1 cellular context compared by ENCODE assay signal in the genomic region with DNA sequence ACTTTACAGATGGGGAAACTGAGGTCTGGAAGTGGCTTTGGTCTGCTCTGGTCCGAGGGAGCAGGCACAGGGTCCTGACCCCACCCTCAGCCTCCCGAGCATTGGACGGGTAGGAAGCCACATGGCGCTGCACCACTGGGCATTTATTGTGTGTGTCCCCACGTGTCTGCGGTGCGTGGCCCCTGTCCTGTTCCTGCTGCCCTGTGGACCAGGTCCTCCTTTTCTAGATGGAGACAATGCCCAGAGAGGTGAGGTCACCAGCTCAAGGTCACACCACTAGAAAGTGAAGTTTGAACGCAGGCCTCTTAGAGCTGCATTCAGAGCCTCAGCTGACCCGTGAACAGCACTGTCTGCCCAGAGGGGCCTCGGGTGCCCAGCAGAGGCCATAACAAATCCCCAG.
TF ChIP-seq lines count a peak whose summit lies in the region.

No MANE protein-coding gene starts in this region.

TF ChIP-seq in HepG2, 621 proteins besides CTCF, POLR2A, EP300 and RAD21 (continued from another document and continues in another):
- TF ChIP-seq, protein P1, sequence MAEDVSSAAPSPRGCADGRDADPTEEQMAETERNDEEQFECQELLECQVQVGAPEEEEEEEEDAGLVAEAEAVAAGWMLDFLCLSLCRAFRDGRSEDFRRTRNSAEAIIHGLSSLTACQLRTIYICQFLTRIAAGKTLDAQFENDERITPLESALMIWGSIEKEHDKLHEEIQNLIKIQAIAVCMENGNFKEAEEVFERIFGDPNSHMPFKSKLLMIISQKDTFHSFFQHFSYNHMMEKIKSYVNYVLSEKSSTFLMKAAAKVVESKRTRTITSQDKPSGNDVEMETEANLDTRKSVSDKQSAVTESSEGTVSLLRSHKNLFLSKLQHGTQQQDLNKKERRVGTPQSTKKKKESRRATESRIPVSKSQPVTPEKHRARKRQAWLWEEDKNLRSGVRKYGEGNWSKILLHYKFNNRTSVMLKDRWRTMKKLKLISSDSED (CRISPR knock-in tag; IDR thresholded peaks at IDR 0.05), result no peak
- TF ChIP-seq, protein P2, sequence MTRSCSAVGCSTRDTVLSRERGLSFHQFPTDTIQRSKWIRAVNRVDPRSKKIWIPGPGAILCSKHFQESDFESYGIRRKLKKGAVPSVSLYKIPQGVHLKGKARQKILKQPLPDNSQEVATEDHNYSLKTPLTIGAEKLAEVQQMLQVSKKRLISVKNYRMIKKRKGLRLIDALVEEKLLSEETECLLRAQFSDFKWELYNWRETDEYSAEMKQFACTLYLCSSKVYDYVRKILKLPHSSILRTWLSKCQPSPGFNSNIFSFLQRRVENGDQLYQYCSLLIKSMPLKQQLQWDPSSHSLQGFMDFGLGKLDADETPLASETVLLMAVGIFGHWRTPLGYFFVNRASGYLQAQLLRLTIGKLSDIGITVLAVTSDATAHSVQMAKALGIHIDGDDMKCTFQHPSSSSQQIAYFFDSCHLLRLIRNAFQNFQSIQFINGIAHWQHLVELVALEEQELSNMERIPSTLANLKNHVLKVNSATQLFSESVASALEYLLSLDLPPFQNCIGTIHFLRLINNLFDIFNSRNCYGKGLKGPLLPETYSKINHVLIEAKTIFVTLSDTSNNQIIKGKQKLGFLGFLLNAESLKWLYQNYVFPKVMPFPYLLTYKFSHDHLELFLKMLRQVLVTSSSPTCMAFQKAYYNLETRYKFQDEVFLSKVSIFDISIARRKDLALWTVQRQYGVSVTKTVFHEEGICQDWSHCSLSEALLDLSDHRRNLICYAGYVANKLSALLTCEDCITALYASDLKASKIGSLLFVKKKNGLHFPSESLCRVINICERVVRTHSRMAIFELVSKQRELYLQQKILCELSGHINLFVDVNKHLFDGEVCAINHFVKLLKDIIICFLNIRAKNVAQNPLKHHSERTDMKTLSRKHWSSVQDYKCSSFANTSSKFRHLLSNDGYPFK (CRISPR knock-in tag; IDR thresholded peaks at IDR 0.05; ENCODE audit: borderline replicate concordance), result no peak
- TF ChIP-seq, protein P3, sequence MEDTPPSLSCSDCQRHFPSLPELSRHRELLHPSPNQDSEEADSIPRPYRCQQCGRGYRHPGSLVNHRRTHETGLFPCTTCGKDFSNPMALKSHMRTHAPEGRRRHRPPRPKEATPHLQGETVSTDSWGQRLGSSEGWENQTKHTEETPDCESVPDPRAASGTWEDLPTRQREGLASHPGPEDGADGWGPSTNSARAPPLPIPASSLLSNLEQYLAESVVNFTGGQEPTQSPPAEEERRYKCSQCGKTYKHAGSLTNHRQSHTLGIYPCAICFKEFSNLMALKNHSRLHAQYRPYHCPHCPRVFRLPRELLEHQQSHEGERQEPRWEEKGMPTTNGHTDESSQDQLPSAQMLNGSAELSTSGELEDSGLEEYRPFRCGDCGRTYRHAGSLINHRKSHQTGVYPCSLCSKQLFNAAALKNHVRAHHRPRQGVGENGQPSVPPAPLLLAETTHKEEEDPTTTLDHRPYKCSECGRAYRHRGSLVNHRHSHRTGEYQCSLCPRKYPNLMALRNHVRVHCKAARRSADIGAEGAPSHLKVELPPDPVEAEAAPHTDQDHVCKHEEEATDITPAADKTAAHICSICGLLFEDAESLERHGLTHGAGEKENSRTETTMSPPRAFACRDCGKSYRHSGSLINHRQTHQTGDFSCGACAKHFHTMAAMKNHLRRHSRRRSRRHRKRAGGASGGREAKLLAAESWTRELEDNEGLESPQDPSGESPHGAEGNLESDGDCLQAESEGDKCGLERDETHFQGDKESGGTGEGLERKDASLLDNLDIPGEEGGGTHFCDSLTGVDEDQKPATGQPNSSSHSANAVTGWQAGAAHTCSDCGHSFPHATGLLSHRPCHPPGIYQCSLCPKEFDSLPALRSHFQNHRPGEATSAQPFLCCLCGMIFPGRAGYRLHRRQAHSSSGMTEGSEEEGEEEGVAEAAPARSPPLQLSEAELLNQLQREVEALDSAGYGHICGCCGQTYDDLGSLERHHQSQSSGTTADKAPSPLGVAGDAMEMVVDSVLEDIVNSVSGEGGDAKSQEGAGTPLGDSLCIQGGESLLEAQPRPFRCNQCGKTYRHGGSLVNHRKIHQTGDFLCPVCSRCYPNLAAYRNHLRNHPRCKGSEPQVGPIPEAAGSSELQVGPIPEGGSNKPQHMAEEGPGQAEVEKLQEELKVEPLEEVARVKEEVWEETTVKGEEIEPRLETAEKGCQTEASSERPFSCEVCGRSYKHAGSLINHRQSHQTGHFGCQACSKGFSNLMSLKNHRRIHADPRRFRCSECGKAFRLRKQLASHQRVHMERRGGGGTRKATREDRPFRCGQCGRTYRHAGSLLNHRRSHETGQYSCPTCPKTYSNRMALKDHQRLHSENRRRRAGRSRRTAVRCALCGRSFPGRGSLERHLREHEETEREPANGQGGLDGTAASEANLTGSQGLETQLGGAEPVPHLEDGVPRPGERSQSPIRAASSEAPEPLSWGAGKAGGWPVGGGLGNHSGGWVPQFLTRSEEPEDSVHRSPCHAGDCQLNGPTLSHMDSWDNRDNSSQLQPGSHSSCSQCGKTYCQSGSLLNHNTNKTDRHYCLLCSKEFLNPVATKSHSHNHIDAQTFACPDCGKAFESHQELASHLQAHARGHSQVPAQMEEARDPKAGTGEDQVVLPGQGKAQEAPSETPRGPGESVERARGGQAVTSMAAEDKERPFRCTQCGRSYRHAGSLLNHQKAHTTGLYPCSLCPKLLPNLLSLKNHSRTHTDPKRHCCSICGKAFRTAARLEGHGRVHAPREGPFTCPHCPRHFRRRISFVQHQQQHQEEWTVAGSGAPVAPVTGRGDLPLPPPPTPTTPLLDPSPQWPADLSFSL (CRISPR knock-in tag; IDR thresholded peaks at IDR 0.05), result no peak
- TF ChIP-seq ZNF354B (CRISPR knock-in tag; IDR thresholded peaks at IDR 0.05), result no peak
- no peak for TF ChIP-seq ZNF746 (CRISPR knock-in tag; IDR thresholded peaks at IDR 0.05)
- TF ChIP-seq, protein P4, sequence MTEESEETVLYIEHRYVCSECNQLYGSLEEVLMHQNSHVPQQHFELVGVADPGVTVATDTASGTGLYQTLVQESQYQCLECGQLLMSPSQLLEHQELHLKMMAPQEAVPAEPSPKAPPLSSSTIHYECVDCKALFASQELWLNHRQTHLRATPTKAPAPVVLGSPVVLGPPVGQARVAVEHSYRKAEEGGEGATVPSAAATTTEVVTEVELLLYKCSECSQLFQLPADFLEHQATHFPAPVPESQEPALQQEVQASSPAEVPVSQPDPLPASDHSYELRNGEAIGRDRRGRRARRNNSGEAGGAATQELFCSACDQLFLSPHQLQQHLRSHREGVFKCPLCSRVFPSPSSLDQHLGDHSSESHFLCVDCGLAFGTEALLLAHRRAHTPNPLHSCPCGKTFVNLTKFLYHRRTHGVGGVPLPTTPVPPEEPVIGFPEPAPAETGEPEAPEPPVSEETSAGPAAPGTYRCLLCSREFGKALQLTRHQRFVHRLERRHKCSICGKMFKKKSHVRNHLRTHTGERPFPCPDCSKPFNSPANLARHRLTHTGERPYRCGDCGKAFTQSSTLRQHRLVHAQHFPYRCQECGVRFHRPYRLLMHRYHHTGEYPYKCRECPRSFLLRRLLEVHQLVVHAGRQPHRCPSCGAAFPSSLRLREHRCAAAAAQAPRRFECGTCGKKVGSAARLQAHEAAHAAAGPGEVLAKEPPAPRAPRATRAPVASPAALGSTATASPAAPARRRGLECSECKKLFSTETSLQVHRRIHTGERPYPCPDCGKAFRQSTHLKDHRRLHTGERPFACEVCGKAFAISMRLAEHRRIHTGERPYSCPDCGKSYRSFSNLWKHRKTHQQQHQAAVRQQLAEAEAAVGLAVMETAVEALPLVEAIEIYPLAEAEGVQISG (CRISPR knock-in tag; IDR thresholded peaks at IDR 0.05), result no peak
- TF ChIP-seq, protein P5, sequence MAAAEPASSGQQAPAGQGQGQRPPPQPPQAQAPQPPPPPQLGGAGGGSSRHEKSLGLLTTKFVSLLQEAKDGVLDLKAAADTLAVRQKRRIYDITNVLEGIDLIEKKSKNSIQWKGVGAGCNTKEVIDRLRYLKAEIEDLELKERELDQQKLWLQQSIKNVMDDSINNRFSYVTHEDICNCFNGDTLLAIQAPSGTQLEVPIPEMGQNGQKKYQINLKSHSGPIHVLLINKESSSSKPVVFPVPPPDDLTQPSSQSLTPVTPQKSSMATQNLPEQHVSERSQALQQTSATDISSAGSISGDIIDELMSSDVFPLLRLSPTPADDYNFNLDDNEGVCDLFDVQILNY (CRISPR knock-in tag; conservative IDR thresholded peaks at IDR 0.05), result no peak
- TF ChIP-seq SALL1 (CRISPR knock-in tag; IDR thresholded peaks at IDR 0.05), result peak; percentile 34; the same call in 1 of the 2 replicates
- TF ChIP-seq ZSCAN22 (CRISPR knock-in tag; IDR thresholded peaks at IDR 0.05), result no peak
- no peak for TF ChIP-seq ZSCAN25 (CRISPR knock-in tag; IDR thresholded peaks at IDR 0.05)
- no peak for TF ChIP-seq CREM (IDR thresholded peaks at IDR 0.05)
- TF ChIP-seq CREM (CRISPR knock-in tag; IDR thresholded peaks at IDR 0.05), result no peak
- TF ChIP-seq, protein P6, sequence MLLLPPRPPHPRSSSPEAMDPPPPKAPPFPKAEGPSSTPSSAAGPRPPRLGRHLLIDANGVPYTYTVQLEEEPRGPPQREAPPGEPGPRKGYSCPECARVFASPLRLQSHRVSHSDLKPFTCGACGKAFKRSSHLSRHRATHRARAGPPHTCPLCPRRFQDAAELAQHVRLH (CRISPR knock-in tag; IDR thresholded peaks at IDR 0.05; ENCODE audit: borderline replicate concordance, low read depth), result no peak
- TF ChIP-seq HMG20B (CRISPR knock-in tag; conservative IDR thresholded peaks at IDR 0.05), result no peak
- TF ChIP-seq, protein P7, sequence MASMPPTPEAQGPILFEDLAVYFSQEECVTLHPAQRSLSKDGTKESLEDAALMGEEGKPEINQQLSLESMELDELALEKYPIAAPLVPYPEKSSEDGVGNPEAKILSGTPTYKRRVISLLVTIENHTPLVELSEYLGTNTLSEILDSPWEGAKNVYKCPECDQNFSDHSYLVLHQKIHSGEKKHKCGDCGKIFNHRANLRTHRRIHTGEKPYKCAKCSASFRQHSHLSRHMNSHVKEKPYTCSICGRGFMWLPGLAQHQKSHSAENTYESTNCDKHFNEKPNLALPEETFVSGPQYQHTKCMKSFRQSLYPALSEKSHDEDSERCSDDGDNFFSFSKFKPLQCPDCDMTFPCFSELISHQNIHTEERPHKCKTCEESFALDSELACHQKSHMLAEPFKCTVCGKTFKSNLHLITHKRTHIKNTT (CRISPR knock-in tag; IDR thresholded peaks at IDR 0.05), result no peak
- TF ChIP-seq TAF1 (CRISPR knock-in tag; IDR thresholded peaks at IDR 0.05), result no peak
- no peak for TF ChIP-seq RELA (CRISPR knock-in tag; IDR thresholded peaks at IDR 0.05)
- TF ChIP-seq ETV5 (CRISPR knock-in tag; IDR thresholded peaks at IDR 0.05; ENCODE audit: borderline replicate concordance), result no peak
- TF ChIP-seq, protein P8, sequence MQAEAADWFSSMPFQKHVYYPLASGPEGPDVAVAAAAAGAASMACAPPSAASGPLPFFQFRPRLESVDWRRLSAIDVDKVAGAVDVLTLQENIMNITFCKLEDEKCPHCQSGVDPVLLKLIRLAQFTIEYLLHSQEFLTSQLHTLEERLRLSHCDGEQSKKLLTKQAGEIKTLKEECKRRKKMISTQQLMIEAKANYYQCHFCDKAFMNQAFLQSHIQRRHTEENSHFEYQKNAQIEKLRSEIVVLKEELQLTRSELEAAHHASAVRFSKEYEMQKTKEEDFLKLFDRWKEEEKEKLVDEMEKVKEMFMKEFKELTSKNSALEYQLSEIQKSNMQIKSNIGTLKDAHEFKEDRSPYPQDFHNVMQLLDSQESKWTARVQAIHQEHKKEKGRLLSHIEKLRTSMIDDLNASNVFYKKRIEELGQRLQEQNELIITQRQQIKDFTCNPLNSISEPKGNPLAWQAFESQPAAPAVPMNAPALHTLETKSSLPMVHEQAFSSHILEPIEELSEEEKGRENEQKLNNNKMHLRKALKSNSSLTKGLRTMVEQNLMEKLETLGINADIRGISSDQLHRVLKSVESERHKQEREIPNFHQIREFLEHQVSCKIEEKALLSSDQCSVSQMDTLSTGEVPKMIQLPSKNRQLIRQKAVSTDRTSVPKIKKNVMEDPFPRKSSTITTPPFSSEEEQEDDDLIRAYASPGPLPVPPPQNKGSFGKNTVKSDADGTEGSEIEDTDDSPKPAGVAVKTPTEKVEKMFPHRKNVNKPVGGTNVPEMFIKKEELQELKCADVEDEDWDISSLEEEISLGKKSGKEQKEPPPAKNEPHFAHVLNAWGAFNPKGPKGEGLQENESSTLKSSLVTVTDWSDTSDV (CRISPR knock-in tag; IDR thresholded peaks at IDR 0.05), result no peak
- no peak for TF ChIP-seq NFYC (CRISPR knock-in tag; IDR thresholded peaks at IDR 0.05)
- no peak for TF ChIP-seq EHMT2 (IDR thresholded peaks at IDR 0.05; ENCODE audit: borderline replicate concordance, low read depth, low read length)
- TF ChIP-seq, protein P9, sequence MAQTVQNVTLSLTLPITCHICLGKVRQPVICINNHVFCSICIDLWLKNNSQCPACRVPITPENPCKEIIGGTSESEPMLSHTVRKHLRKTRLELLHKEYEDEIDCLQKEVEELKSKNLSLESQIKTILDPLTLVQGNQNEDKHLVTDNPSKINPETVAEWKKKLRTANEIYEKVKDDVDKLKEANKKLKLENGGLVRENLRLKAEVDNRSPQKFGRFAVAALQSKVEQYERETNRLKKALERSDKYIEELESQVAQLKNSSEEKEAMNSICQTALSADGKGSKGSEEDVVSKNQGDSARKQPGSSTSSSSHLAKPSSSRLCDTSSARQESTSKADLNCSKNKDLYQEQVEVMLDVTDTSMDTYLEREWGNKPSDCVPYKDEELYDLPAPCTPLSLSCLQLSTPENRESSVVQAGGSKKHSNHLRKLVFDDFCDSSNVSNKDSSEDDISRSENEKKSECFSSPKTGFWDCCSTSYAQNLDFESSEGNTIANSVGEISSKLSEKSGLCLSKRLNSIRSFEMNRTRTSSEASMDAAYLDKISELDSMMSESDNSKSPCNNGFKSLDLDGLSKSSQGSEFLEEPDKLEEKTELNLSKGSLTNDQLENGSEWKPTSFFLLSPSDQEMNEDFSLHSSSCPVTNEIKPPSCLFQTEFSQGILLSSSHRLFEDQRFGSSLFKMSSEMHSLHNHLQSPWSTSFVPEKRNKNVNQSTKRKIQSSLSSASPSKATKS (CRISPR knock-in tag; IDR thresholded peaks at IDR 0.05), result no peak
- TF ChIP-seq NR3C1 (CRISPR knock-in tag; IDR thresholded peaks at IDR 0.05), result no peak
- no peak for TF ChIP-seq AGO1 (IDR thresholded peaks at IDR 0.05; ENCODE audit: low read depth, low read length, poor library complexity, severe bottlenecking)
- peak; percentile 41; the same call in 1 of the 2 replicates for TF ChIP-seq SOX5 (CRISPR knock-in tag; IDR thresholded peaks at IDR 0.05; ENCODE audit: borderline replicate concordance)
- TF ChIP-seq, protein P10, sequence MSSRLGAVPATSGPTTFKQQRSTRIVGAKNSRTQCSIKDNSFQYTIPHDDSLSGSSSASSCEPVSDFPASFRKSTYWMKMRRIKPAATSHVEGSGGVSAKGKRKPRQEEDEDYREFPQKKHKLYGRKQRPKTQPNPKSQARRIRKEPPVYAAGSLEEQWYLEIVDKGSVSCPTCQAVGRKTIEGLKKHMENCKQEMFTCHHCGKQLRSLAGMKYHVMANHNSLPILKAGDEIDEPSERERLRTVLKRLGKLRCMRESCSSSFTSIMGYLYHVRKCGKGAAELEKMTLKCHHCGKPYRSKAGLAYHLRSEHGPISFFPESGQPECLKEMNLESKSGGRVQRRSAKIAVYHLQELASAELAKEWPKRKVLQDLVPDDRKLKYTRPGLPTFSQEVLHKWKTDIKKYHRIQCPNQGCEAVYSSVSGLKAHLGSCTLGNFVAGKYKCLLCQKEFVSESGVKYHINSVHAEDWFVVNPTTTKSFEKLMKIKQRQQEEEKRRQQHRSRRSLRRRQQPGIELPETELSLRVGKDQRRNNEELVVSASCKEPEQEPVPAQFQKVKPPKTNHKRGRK (CRISPR knock-in tag; IDR thresholded peaks at IDR 0.05), result no peak
- no peak for TF ChIP-seq CBFB (CRISPR knock-in tag; IDR thresholded peaks at IDR 0.05)
- TF ChIP-seq, protein P11, sequence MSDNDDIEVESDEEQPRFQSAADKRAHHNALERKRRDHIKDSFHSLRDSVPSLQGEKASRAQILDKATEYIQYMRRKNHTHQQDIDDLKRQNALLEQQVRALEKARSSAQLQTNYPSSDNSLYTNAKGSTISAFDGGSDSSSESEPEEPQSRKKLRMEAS (IDR thresholded peaks at IDR 0.05), result peak; percentile 67
- TF ChIP-seq AGO2 (optimal IDR thresholded peaks at IDR 0.05; ENCODE audit: low read depth, low read length), result no peak
- TF ChIP-seq, protein P12, sequence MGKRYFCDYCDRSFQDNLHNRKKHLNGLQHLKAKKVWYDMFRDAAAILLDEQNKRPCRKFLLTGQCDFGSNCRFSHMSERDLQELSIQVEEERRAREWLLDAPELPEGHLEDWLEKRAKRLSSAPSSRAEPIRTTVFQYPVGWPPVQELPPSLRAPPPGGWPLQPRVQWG (CRISPR knock-in tag; IDR thresholded peaks at IDR 0.05; ENCODE audit: borderline replicate concordance, low read depth), result no peak
